ENCODE assay signal across 23 cellular contexts in genomic region chr16:73022534-73022933, GRCh38. TPM values are rescaled to one million over a fixed set of nuclear protein-coding genes. Genes with fewer than 3 reads are reported as not detected.
DNase-seq lines count a peak whose midpoint lies in the region; ATAC-seq and TF ChIP-seq lines count a peak whose summit lies in the region.
"Had no signal": no experiment of that assay in that cellular context is flagged by ENCODE, and none has a peak within 500 bp of the region (broad histone marks: within the 10 kb centered on the region; RNA-seq: fewer than 3 reads in every experiment).

No MANE protein-coding gene starts in this region.

- H3K27me3 ChIP-seq in left ventricle myocardium inferior (ENCODE audit: low read depth) (no peaks in the 10 kb centered on the region), adrenal gland (no peaks in the 10 kb centered on the region), osteoblast (ENCODE audit: insufficient read depth, low read length) (no peaks in the 10 kb centered on the region), thyroid gland (no peaks in the 10 kb centered on the region), neuronal stem cell (ENCODE audit: control insufficient read depth in 3 of 3, insufficient read depth in 3 of 3, low read depth in 1 of 3, low read length in 3 of 3) (no peaks in the 10 kb centered on the region)
- H3K27me3 ChIP-seq: cardiac muscle cell, esophagus squamous epithelium, stomach, transverse colon had no signal

- no peak overlapping the region for H2AFZ ChIP-seq in osteoblast (ENCODE audit: low read length)
- H2AFZ ChIP-seq in neuronal stem cell (ENCODE audit: low read length): no peak overlapping the region

- no peak overlapping the region for H4K91ac ChIP-seq in neuronal stem cell (ENCODE audit: low read depth, low read length, poor library complexity)

- H3K9me3 ChIP-seq in left ventricle myocardium inferior (replicated peaks): no peaks in the 10 kb centered on the region
- H3K9me3 ChIP-seq in adrenal gland (replicated peaks in 1 of 3): no peaks in the 10 kb centered on the region
- no peaks in the 10 kb centered on the region for H3K9me3 ChIP-seq in osteoblast (ENCODE audit: low read depth, low read length)
- no peaks in the 10 kb centered on the region for H3K9me3 ChIP-seq in thyroid gland
- H3K9me3 ChIP-seq in neuronal stem cell (replicated peaks in 1 of 2; ENCODE audit: control insufficient read depth in 2 of 2, insufficient read depth in 1 of 2, low read depth in 1 of 2, low read length in 2 of 2): no peaks in the 10 kb centered on the region
- H3K9me3 ChIP-seq: esophagus squamous epithelium, stomach, transverse colon had no signal

- H3K4ac ChIP-seq in neuronal stem cell (ENCODE audit: low read length): no peak overlapping the region

- H4K20me1 ChIP-seq in osteoblast (ENCODE audit: insufficient read depth, low read length): peaks cover 61% of the 10 kb centered on the region

- H3K79me1 ChIP-seq in neuronal stem cell (ENCODE audit: low read depth, low read length): peaks cover 4% of the 10 kb centered on the region

- no peak overlapping the region for H2BK15ac ChIP-seq in neuronal stem cell (ENCODE audit: low read length)

- H3K4me3 ChIP-seq in left ventricle myocardium inferior (no peak overlapping the region), adrenal gland (no peak overlapping the region), osteoblast (ENCODE audit: insufficient read depth, low read length) (no peak overlapping the region), thyroid gland (replicated peaks in 1 of 3) (no peak overlapping the region), neuronal stem cell (ENCODE audit: low read length in 2 of 2) (no peak overlapping the region)
- H3K4me3 ChIP-seq: cardiac muscle cell, esophagus squamous epithelium, stomach, transverse colon had no signal

- 82 to 94% (median 85%) methylated on average over 7 of the region's 7 CpGs for WGBS in adrenal gland, 4 donors
- WGBS in thyroid gland, 2 donors: 82 to 89% methylated on average over 7 of the region's 7 CpGs
- no CpG with 5 or more reads among the region's 7 CpGs for WGBS in neuronal stem cell (ENCODE audit: extremely low coverage in 2 of 2, insufficient read length in 2 of 2, insufficient replicate concordance in 1 of 2), 2 donors

- H3K36me3 ChIP-seq in left ventricle myocardium inferior (no peaks in the 10 kb centered on the region), adrenal gland (replicated peaks in 1 of 2) (no peaks in the 10 kb centered on the region), osteoblast (ENCODE audit: insufficient read depth, low read length) (no peaks in the 10 kb centered on the region), thyroid gland (no peaks in the 10 kb centered on the region), neuronal stem cell (replicated peaks in 1 of 2; ENCODE audit: control insufficient read depth in 2 of 2, insufficient read depth in 2 of 2, low read length in 2 of 2) (peaks cover 0 to 34% of the 10 kb centered on the region in 2 donors)
- H3K36me3 ChIP-seq: cardiac muscle cell, esophagus squamous epithelium, stomach, transverse colon had no signal

- H2AK5ac ChIP-seq in neuronal stem cell (ENCODE audit: low read depth, low read length): no peak overlapping the region

- no peak overlapping the region for H2BK120ac ChIP-seq in neuronal stem cell (ENCODE audit: low read depth, low read length)

- H4K8ac ChIP-seq in neuronal stem cell (ENCODE audit: low read depth, low read length): no peak overlapping the region

- intact Hi-C loops in left ventricle myocardium inferior (cut with micrococcal nuclease) (no loop called here), cardiac septum (cut with DNase I) (no loop called here), adrenal gland (cut with DNase I) (no loop called here), thyroid gland (cut with DNase I) (no loop called here)

- H3K79me2 ChIP-seq in osteoblast (ENCODE audit: insufficient read depth, low read length): peaks cover 88% of the 10 kb centered on the region

- no peak overlapping the region for H2BK5ac ChIP-seq in neuronal stem cell (ENCODE audit: low read length)

- H3K4me1 ChIP-seq in left ventricle myocardium inferior (peaks cover 87% of the 10 kb centered on the region), adrenal gland (replicated peaks in 1 of 2) (peaks cover 40 to 66% of the 10 kb centered on the region in 2 donors), osteoblast (ENCODE audit: insufficient read depth, low read length) (peaks cover 32% of the 10 kb centered on the region), thyroid gland (peaks cover 79 to 97% of the 10 kb centered on the region in 2 donors), neuronal stem cell (ENCODE audit: control insufficient read depth in 2 of 2, insufficient read depth in 1 of 2, low read depth in 1 of 2, low read length in 2 of 2) (peaks cover 9 to 20% of the 10 kb centered on the region in 2 donors)

- H3K14ac ChIP-seq in neuronal stem cell (ENCODE audit: low read length): no peak overlapping the region

- DNase-seq in left ventricle myocardium inferior (no peak), cardiac septum (ENCODE audit: low spot score) (no peak), adrenal gland (peak in 1 of 7 donors; percentile 47), osteoblast (ENCODE audit: insufficient read length, low spot score, missing footprints) (no peak), thyroid gland (no peak), HCEC 1CT (no peak), neuronal stem cell (ENCODE audit: low spot score) (no peak)
- DNase-seq: activated CD4-positive, alpha-beta T cell treated with anti-CD3 and anti-CD28 coated beads for 48 hours; activated CD8-positive, alpha-beta memory T cell treated with anti-CD3 and anti-CD28 coated beads, Interleukin-2, amount 10 ng/mL, durations not matched to agents 7 days and 5 days; activated naive CD4-positive, alpha-beta T cell treated with anti-CD3 and anti-CD28 coated beads, Interleukin-2, amount 10 ng/mL, durations not matched to agents 7 days and 5 days; activated T-cell treated with anti-CD3 and anti-CD28 coated beads, Interleukin-2, amount 50 U/mL, for 48 hours; amniotic stem cell; CD8-positive, alpha-beta memory T cell; esophagus squamous epithelium; NCI-H1092 treated with DMSO at 0.1 percent for 48 hours; NCI-H1930; NCI-H526 treated with DMSO at 0.1 percent for 48 hours; SHP77 treated with DMSO at 0.1 percent for 48 hours; small intestine; stomach; transverse colon had no signal

- H3K18ac ChIP-seq in neuronal stem cell (ENCODE audit: low read length): no peak overlapping the region

- H3K9ac ChIP-seq in neuronal stem cell (ENCODE audit: low read depth, low read length, poor library complexity): no peak overlapping the region

- H3K4me2 ChIP-seq in osteoblast (ENCODE audit: insufficient read depth, low read length) (no peak overlapping the region), neuronal stem cell (ENCODE audit: insufficient read depth, low read length, poor library complexity, severe bottlenecking) (no peak overlapping the region)

- H3K27ac ChIP-seq in left ventricle myocardium inferior (replicated peaks): peak overlapping the region; percentile 42
- peak overlapping the region in 3 of 5 donors; percentile 27 to 73 (median 56) for H3K27ac ChIP-seq in adrenal gland
- H3K27ac ChIP-seq in osteoblast (ENCODE audit: low read depth, low read length): no peak overlapping the region
- peak overlapping the region; percentile 89 to 92 (median 90) for H3K27ac ChIP-seq in thyroid gland
- no peak overlapping the region for H3K27ac ChIP-seq in neuronal stem cell (replicated peaks; ENCODE audit: low read length)
- H3K27ac ChIP-seq: stomach, transverse colon had no signal

- no peak overlapping the region for H2BK12ac ChIP-seq in neuronal stem cell (ENCODE audit: low read length)

- TF ChIP-seq POLR2A in adrenal gland (IDR thresholded peaks at IDR 0.05) (no peak), thyroid gland (IDR thresholded peaks at IDR 0.05) (no peak)

- no peak overlapping the region for H3K23ac ChIP-seq in neuronal stem cell (ENCODE audit: low read depth, low read length, poor library complexity)

- ATAC-seq in GM21381 (IDR thresholded peaks at IDR 0.05; ENCODE audit: unreplicated experiment): no peak
- ATAC-seq: activated CD8-positive, alpha-beta memory T cell treated with anti-CD3 and anti-CD28 coated beads, Interleukin-2, amount 10 ng/mL, durations not matched to agents 7 days and 5 days had no signal

- no peak for TF ChIP-seq CTCF in left ventricle myocardium inferior (IDR thresholded peaks at IDR 0.05; ENCODE audit: borderline replicate concordance)
- TF ChIP-seq CTCF in adrenal gland (IDR thresholded peaks at IDR 0.05): no peak
- TF ChIP-seq CTCF in osteoblast (IDR thresholded peaks at IDR 0.05; ENCODE audit: extremely low read depth, low read depth, low read length): peak; percentile 24
- TF ChIP-seq CTCF in thyroid gland (IDR thresholded peaks at IDR 0.05): peak in 1 of 6 experiments; percentile 14

RNA-seq across cellular contexts. Expression of gene ZFHX3, which starts 25.4 kb away (rescaled TPM):
- 9.6 TPM for total RNA-seq in left ventricle myocardium inferior
- total RNA-seq in cardiac septum: 15.7 TPM
- total RNA-seq in adrenal gland: 10 to 100 TPM; 16.8 to 31.6 (median 21.7) TPM
- 10 to 100 TPM in 1 of 3 donors, 1 to 10 TPM in 2; 2.4 to 11.2 (median 9.4) TPM for polyA plus RNA-seq in adrenal gland
- total RNA-seq in osteoblast: 14.1 and 14.5 TPM in 2 replicates
- total RNA-seq in thyroid gland: 10 to 100 TPM; 27.4 to 92.9 (median 45.5) TPM
- polyA plus RNA-seq in neuronal stem cell (2013, experiment 1 of 2): 1.8 TPM
- 2.1 TPM for polyA plus RNA-seq in neuronal stem cell (2013, experiment 2 of 2)

Comparison
In these comparisons a context has a peak if more than half of its experiments do, and no peak if none do; other contexts are left out.
1. H3K27ac ChIP-seq: peak in left ventricle myocardium inferior (single experiment), adrenal gland (3 of 5) and thyroid gland (3 of 3); none in osteoblast (single experiment) and neuronal stem cell (single experiment).